Comparison of ENCODE assay signal across 8 cellular contexts in the genomic region with DNA sequence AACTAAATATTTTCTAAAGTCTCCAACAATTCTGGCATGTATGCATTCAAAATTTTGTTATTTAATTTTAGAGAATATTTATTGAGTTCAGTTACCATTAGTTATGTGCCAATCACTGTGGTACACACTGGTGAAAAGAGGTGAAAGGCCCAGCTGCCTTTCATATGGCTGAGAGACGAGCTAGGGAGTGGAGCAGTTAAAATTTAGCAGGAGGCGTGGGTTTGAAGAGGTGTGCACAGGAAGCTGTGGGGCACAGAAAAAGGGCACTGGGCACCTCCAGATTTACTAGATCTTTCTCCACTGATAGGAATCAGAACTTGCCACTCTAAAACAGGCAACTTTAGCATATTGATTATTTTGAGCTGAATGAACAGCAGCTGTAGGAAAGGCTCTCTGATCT.
"Had no signal": no experiment of that assay in that cellular context is flagged by ENCODE, and none has a peak within 500 bp of the region (broad histone marks: within the 10 kb centered on the region; RNA-seq: fewer than 3 reads in every experiment).

No MANE protein-coding gene starts in this region.

- H3K27ac ChIP-seq: KMS-11 had no signal

- H3K9ac ChIP-seq: KMS-11 had no signal

- H3K9me3 ChIP-seq: HAP-1 had no signal

- H3K4me3 ChIP-seq: GM23338, HAP-1 had no signal

- H2AFZ ChIP-seq: GM23338 had no signal

- ATAC-seq: HCT116 had no signal

- H3K36me3 ChIP-seq: HAP-1 had no signal

- H3K4me2 ChIP-seq: GM23338, KMS-11 had no signal

- DNase-seq: HFFc6, IMR-90, Kasumi-1, KBM-7 had no signal
